Comparison of ENCODE assay signal across 1 cellular context in the genomic region with DNA sequence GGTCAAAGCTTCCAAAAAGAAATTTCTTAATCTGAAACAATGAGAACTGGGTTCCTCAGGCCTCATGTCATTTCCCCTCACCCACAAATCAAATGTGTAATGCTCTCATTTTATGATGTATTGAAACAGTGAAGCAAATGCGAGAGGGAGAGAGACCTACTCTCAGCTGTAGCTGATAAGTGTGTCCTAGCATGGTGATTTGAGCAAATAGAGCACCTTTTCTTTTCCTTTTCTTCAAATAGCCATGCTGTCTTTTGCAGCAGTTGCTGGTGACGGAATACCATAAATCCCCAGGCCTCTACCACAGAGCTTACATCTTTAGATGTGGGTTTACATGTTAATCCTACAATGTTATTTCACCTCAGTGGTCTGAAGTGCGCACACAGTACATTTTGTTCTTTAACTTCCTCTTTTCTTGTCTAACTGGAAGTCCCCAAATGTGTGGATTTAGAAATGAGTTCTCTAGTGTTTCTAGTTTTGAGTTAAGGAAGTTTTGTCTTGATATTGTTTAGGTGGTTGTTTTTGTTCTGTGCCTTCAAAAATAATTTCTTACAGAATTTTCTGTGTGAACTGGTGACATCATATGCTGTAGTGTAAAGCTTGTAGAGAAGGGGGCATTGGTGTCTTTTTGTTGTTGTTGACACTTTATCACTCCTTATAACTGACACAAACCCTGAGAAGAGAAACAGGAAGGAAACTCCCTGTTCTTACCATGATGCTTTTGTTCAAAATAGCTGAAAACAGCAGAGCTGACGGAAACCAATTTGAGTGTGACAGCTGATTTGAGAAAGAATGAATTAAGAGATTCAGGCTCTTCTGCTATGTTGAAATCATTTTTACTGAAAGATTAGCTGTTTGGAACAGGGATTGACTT.
A peak's percentile ranks its signal among the peaks of the same experiment; 100 is the strongest.
TF ChIP-seq lines count a peak whose summit lies in the region.

No MANE protein-coding gene starts in this region.

TF ChIP-seq in GM12878, 131 proteins besides CTCF, POLR2A, EP300 and RAD21 (continued from another document):
- TF ChIP-seq, protein P1, sequence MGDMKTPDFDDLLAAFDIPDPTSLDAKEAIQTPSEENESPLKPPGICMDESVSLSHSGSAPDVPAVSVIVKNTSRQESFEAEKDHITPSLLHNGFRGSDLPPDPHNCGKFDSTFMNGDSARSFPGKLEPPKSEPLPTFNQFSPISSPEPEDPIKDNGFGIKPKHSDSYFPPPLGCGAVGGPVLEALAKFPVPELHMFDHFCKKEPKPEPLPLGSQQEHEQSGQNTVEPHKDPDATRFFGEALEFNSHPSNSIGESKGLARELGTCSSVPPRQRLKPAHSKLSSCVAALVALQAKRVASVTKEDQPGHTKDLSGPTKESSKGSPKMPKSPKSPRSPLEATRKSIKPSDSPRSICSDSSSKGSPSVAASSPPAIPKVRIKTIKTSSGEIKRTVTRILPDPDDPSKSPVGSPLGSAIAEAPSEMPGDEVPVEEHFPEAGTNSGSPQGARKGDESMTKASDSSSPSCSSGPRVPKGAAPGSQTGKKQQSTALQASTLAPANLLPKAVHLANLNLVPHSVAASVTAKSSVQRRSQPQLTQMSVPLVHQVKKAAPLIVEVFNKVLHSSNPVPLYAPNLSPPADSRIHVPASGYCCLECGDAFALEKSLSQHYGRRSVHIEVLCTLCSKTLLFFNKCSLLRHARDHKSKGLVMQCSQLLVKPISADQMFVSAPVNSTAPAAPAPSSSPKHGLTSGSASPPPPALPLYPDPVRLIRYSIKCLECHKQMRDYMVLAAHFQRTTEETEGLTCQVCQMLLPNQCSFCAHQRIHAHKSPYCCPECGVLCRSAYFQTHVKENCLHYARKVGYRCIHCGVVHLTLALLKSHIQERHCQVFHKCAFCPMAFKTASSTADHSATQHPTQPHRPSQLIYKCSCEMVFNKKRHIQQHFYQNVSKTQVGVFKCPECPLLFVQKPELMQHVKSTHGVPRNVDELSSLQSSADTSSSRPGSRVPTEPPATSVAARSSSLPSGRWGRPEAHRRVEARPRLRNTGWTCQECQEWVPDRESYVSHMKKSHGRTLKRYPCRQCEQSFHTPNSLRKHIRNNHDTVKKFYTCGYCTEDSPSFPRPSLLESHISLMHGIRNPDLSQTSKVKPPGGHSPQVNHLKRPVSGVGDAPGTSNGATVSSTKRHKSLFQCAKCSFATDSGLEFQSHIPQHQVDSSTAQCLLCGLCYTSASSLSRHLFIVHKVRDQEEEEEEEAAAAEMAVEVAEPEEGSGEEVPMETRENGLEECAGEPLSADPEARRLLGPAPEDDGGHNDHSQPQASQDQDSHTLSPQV (IDR thresholded peaks at IDR 0.05): 0 out of 2 replicates have a peak, but pooled peaks have one; percentile 67
- TF ChIP-seq ZNF274 (IDR thresholded peaks at IDR 0.05; ENCODE audit: insufficient read depth, insufficient read length) (no peak), HCFC1 (IDR thresholded peaks at IDR 0.05; ENCODE audit: low read length) (no peak), DPF2 (IDR thresholded peaks at IDR 0.05) (peak; percentile 93), RAD51 (IDR thresholded peaks at IDR 0.05) (peak; percentile 41), IKZF1 (conservative IDR thresholded peaks at IDR 0.05) (peak; percentile 75), CHD2 (IDR thresholded peaks at IDR 0.05; ENCODE audit: borderline replicate concordance, low read depth, low read length) (peak; percentile 91), MYC (IDR thresholded peaks at IDR 0.05; ENCODE audit: insufficient read depth, insufficient read length, insufficient replicate concordance, low read length, severe bottlenecking) (no peak), WRNIP1 (IDR thresholded peaks at IDR 0.05; ENCODE audit: borderline replicate concordance, low read depth, low read length) (no peak), RCOR1 (conservative IDR thresholded peaks at IDR 0.05; ENCODE audit: low read depth, low read length) (0 out of 2 replicates have a peak, but pooled peaks have one; percentile 67), KAT2A (conservative IDR thresholded peaks at IDR 0.05; ENCODE audit: control insufficient read depth, low read depth, low read length) (no peak), RBBP5 (conservative IDR thresholded peaks at IDR 0.05) (no peak), SUZ12 (IDR thresholded peaks at IDR 0.05; ENCODE audit: unreplicated experiment) (no peak)
